Comparison of ENCODE assay signal across 1 cellular context in the genomic region with DNA sequence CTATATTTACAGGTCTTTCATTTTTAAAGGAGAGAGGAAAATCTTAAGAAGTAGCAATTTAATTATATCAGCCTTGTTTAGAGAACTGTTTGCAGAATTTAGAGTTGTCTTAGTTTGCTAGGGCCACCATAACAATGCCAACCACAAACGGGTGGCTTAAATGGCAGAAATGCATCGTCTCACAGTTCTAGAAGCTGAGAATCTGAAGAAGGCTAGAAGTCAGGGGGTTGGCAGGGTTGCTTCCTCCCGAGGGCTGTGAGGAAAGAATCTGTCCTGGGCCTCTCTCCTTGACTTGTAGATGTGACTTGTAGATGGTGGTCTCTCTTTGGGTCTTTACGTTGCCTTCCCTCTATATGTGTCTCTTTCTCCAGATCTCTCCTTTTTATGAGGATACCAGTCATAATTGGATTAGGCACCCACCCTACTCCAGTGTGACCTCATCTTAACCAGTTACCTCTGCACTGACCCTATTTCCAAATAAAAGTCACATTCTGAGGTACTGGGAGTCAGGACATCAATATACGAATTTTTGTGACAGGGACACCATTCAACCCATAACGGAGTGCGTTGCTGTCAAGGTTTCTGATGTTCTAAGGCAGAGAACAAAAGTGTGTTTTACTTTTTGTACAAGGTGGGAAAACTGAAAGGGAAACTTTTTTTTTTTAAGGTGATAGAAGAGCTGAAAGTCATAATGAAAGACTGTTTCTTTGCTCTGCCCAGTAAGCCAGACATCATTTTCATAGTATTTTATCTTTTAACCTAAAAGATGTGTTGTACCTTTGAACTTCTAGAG.
TF ChIP-seq lines count a peak whose summit lies in the region.

No MANE protein-coding gene starts in this region.

TF ChIP-seq in IMR-90, 13 proteins besides CTCF, POLR2A, EP300 and RAD21 (continued from another document):
- TF ChIP-seq, protein P1, sequence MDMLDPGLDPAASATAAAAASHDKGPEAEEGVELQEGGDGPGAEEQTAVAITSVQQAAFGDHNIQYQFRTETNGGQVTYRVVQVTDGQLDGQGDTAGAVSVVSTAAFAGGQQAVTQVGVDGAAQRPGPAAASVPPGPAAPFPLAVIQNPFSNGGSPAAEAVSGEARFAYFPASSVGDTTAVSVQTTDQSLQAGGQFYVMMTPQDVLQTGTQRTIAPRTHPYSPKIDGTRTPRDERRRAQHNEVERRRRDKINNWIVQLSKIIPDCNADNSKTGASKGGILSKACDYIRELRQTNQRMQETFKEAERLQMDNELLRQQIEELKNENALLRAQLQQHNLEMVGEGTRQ (IDR thresholded peaks at IDR 0.05; ENCODE audit: low read depth, low read length), result no peak
- no peak for TF ChIP-seq FOS (IDR thresholded peaks at IDR 0.05; ENCODE audit: low read depth, low read length)
- no peak for TF ChIP-seq BHLHE40 (IDR thresholded peaks at IDR 0.05; ENCODE audit: low read depth, low read length)
- TF ChIP-seq, protein P2, sequence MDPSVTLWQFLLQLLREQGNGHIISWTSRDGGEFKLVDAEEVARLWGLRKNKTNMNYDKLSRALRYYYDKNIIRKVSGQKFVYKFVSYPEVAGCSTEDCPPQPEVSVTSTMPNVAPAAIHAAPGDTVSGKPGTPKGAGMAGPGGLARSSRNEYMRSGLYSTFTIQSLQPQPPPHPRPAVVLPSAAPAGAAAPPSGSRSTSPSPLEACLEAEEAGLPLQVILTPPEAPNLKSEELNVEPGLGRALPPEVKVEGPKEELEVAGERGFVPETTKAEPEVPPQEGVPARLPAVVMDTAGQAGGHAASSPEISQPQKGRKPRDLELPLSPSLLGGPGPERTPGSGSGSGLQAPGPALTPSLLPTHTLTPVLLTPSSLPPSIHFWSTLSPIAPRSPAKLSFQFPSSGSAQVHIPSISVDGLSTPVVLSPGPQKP (IDR thresholded peaks at IDR 0.05; ENCODE audit: borderline replicate concordance, low read depth, low read length), result no peak
- no peak for TF ChIP-seq MAZ (IDR thresholded peaks at IDR 0.05; ENCODE audit: borderline replicate concordance, low read depth, low read length)
- no peak for TF ChIP-seq CEBPB (IDR thresholded peaks at IDR 0.05; ENCODE audit: low read depth, low read length)
- TF ChIP-seq MAFK (IDR thresholded peaks at IDR 0.05; ENCODE audit: low read depth, low read length), result no peak
- no peak for TF ChIP-seq CHD1 (IDR thresholded peaks at IDR 0.05; ENCODE audit: low read depth, low read length)
- no peak for TF ChIP-seq RCOR1 (IDR thresholded peaks at IDR 0.05; ENCODE audit: insufficient replicate concordance, low read length)
TF ChIP-seq in IMR-90: peak in this region for 0.
